In genomic region chr1:46686255-46686654, GRCh38 we compare ENCODE assay signal across 3 cellular contexts.
A peak's percentile ranks its signal among the peaks of the same experiment; 100 is the strongest.
TF ChIP-seq lines count a peak whose summit lies in the region.

No MANE protein-coding gene starts in this region.

TF ChIP-seq in SK-N-SH, 30 proteins besides CTCF, POLR2A, EP300 and RAD21 (continued from another document and continues in another):
- TF ChIP-seq MEF2A (IDR thresholded peaks at IDR 0.05; ENCODE audit: borderline replicate concordance, low read depth) (no peak), SIN3A (IDR thresholded peaks at IDR 0.05; ENCODE audit: borderline replicate concordance, low read depth, low read length) (no peak), GATA2 (CRISPR knock-in tag; IDR thresholded peaks at IDR 0.05) (no peak), MXI1 (IDR thresholded peaks at IDR 0.05; ENCODE audit: low read depth, low read length) (no peak), GABPA (IDR thresholded peaks at IDR 0.05; ENCODE audit: low read depth) (no peak), YY1 (IDR thresholded peaks at IDR 0.05; ENCODE audit: low read depth) (no peak), EZH2phosphoT487 (IDR thresholded peaks at IDR 0.05; ENCODE audit: borderline replicate concordance, low read depth) (no peak), RCOR1 (IDR thresholded peaks at IDR 0.05; ENCODE audit: low read length) (no peak), TCF12 (IDR thresholded peaks at IDR 0.05) (peak; percentile 22; the same call in 1 of the 2 replicates), REST (IDR thresholded peaks at IDR 0.05; ENCODE audit: low read depth, low read length) (no peak), PBX3 (IDR thresholded peaks at IDR 0.05) (peak; percentile 63), FOXJ3 (CRISPR knock-in tag; IDR thresholded peaks at IDR 0.05) (no peak), USF1 (IDR thresholded peaks at IDR 0.05; ENCODE audit: borderline replicate concordance, low read depth) (no peak), TAF1 (IDR thresholded peaks at IDR 0.05; ENCODE audit: borderline replicate concordance, low read depth, low read length) (no peak), FOSL2 (IDR thresholded peaks at IDR 0.05; ENCODE audit: borderline replicate concordance, low read depth) (0 out of 2 replicates have a peak, but pooled peaks have one; percentile 30)

TF ChIP-seq in SK-N-SH treated with all-trans-retinoic acid at 6 μM for 48 hours, 23 proteins besides CTCF, POLR2A, EP300 and RAD21:
- TF ChIP-seq POU6F1 (CRISPR knock-in tag; IDR thresholded peaks at IDR 0.05; ENCODE audit: borderline replicate concordance, low read depth) (no peak), PPARA (CRISPR knock-in tag; IDR thresholded peaks at IDR 0.05; ENCODE audit: borderline replicate concordance) (no peak), CSDC2 (CRISPR knock-in tag; IDR thresholded peaks at IDR 0.05) (no peak)

TF ChIP-seq in GM23338, 12 proteins besides CTCF, POLR2A, EP300 and RAD21 (continued from another document):
- TF ChIP-seq REST (IDR thresholded peaks at IDR 0.05; ENCODE audit: unreplicated experiment) = no peak
- TF ChIP-seq ZNF331 (CRISPR knock-in tag; IDR thresholded peaks at IDR 0.05; ENCODE audit: low read depth) = no peak
- TF ChIP-seq ZNF462 (CRISPR knock-in tag; IDR thresholded peaks at IDR 0.05) = no peak
